In genomic region chr5:176536902-176537607, GRCh38 we compare ENCODE assay signal across 8 cellular contexts. TPM values are rescaled to one million over a fixed set of nuclear protein-coding genes. Genes with fewer than 3 reads are reported as not detected.
DNase-seq lines count a peak whose midpoint lies in the region; ATAC-seq and TF ChIP-seq lines count a peak whose summit lies in the region.

Gene RNF44, minus strand, starts transcription at chr5:176537402. Its CDS starts 4,930 bp downstream, at chr5:176532472.

- H3K27ac ChIP-seq in CD4-positive, CD25-positive, alpha-beta regulatory T cell (ENCODE audit: insufficient read depth, low read length, poor library complexity, severe bottlenecking): peak within 1 kb of the TSS; percentile 100
- H3K27ac ChIP-seq in liver (ENCODE audit: low read depth in 1 of 2, low read length in 2 of 2): peak within 1 kb of the TSS; percentile 97 to 99

- DNase-seq in CD4-positive, CD25-positive, alpha-beta regulatory T cell: peak; percentile 98 to 99 (median 98)
- DNase-seq in NCI-H82 (lab: John Stamatoyannopoulos, UW) (peak; percentile 96), dermis blood vessel endothelial cell (peak; percentile 98)
- peak; percentile 98 for DNase-seq in activated CD4-positive, alpha-beta T cell treated with anti-CD3 and anti-CD28 coated beads, Interleukin-2, amount 50 U/mL, for 48 hours
- DNase-seq in stimulated activated CD4-positive, alpha-beta T cell treated with anti-CD3 and anti-CD28 coated beads, Interleukin-4, amount 100 ng/mL, for 1 hour: peak; percentile 99

- peak within 1 kb of the TSS; percentile 82 to 85 for H3K9ac ChIP-seq in liver (ENCODE audit: low read depth in 1 of 2, low read length in 2 of 2)

- H3K27ac Mint-ChIP-seq in CD4-positive, CD25-positive, alpha-beta regulatory T cell: peak within 1 kb of the TSS; percentile 98 to 100 (median 100)

- under 1% methylated on average over 65 of the region's 65 CpGs for WGBS in liver

- peaks cover 83% of the 10 kb centered on the region for H3K4me1 ChIP-seq in CD4-positive, CD25-positive, alpha-beta regulatory T cell (ENCODE audit: control insufficient read depth, insufficient read depth, low read length, poor library complexity, severe bottlenecking)
- H3K4me1 ChIP-seq in liver (ENCODE audit: control insufficient read depth in 4 of 4, insufficient read depth in 4 of 4, low read length in 3 of 4): peaks cover 20 to 46% (median 43%) of the 10 kb centered on the region in 4 donors

- no peaks in the 10 kb centered on the region for H3K9me3 ChIP-seq in CD4-positive, CD25-positive, alpha-beta regulatory T cell (ENCODE audit: control insufficient read depth in 2 of 2, low read length in 2 of 2)
- no peaks in the 10 kb centered on the region for H3K9me3 ChIP-seq in liver (ENCODE audit: control insufficient read depth in 4 of 4, low read length in 3 of 4)

- TF ChIP-seq CTCF in liver (IDR thresholded peaks at IDR 0.05; ENCODE audit: low read depth, low read length, missing input control): no peak

- H3K27me3 ChIP-seq in CD4-positive, CD25-positive, alpha-beta regulatory T cell (ENCODE audit: control insufficient read depth, insufficient read depth, low read length): no peaks in the 10 kb centered on the region
- H3K27me3 ChIP-seq in liver (ENCODE audit: control insufficient read depth in 4 of 4, insufficient read depth in 4 of 4, low read length in 3 of 4): no peaks in the 10 kb centered on the region

- H3K36me3 Mint-ChIP-seq in CD4-positive, CD25-positive, alpha-beta regulatory T cell: peaks cover 19% of the 10 kb centered on the region

- ATAC-seq in CD4-positive, CD25-positive, alpha-beta regulatory T cell (ENCODE audit: low read depth in 2 of 2): peak; percentile 64 to 68
- ATAC-seq in GM19438 (IDR thresholded peaks at IDR 0.05; ENCODE audit: low read depth, unreplicated experiment) (peak; percentile 53), HG03575 (IDR thresholded peaks at IDR 0.05; ENCODE audit: extremely low read depth, insufficient number of reproducible peaks, low FRiP score, unreplicated experiment) (peak; percentile 32)

- H3K36me3 ChIP-seq in CD4-positive, CD25-positive, alpha-beta regulatory T cell (ENCODE audit: control insufficient read depth, insufficient read depth, low read length): no peaks in the 10 kb centered on the region
- no peaks in the 10 kb centered on the region for H3K36me3 ChIP-seq in liver (ENCODE audit: control insufficient read depth in 4 of 4, insufficient read depth in 3 of 4, low read depth in 1 of 4, low read length in 3 of 4)

- peaks cover 12% of the 10 kb centered on the region for H3K27me3 Mint-ChIP-seq in CD4-positive, CD25-positive, alpha-beta regulatory T cell

- TF ChIP-seq RAD21 in liver (IDR thresholded peaks at IDR 0.05): no peak

- H3K4me1 Mint-ChIP-seq in CD4-positive, CD25-positive, alpha-beta regulatory T cell: peaks cover 11 to 66% (median 54%) of the 10 kb centered on the region in 4 donors

- H3K9me3 Mint-ChIP-seq in CD4-positive, CD25-positive, alpha-beta regulatory T cell: peaks cover 0 to 2% (median 0%) of the 10 kb centered on the region in 7 donors

- H3K4me3 ChIP-seq in CD4-positive, CD25-positive, alpha-beta regulatory T cell (ENCODE audit: low read depth, low read length): peak within 1 kb of the TSS; percentile 90
- H3K4me3 ChIP-seq in liver (ENCODE audit: low read depth in 1 of 3, low read length in 3 of 3): peak within 1 kb of the TSS; percentile 78 to 94 (median 85)

- H3K4me3 Mint-ChIP-seq in CD4-positive, CD25-positive, alpha-beta regulatory T cell: peak within 1 kb of the TSS; percentile 93 to 98 (median 98)

TF ChIP-seq in liver, 16 proteins besides CTCF, POLR2A, EP300 and RAD21:
- TF ChIP-seq TAF1 (conservative IDR thresholded peaks at IDR 0.05) (no peak), YY1 (IDR thresholded peaks at IDR 0.05) (peak; percentile 94)
TF ChIP-seq in liver: peak in this region for 1.

RNA-seq across cellular contexts. Expression of gene RNF44, which starts in this region (rescaled TPM):
- total RNA-seq in CD4-positive, CD25-positive, alpha-beta regulatory T cell: 268 TPM
- 1 to 10 TPM; 2.3 to 4.3 (median 3.4) TPM for polyA plus RNA-seq in CD4-positive, CD25-positive, alpha-beta regulatory T cell
- total RNA-seq in dermis blood vessel endothelial cell (4.1 and 8.6 TPM in 2 replicates), liver (1 to 10 TPM; 3.9 to 5.5 TPM)
- polyA plus RNA-seq in liver: 1 to 10 TPM; 3.2 to 6.4 TPM

Comparison
In these comparisons a context has a peak if more than half of its experiments do, and no peak if none do; other contexts are left out.
1. Peak in every context shown above with its lines: DNase-seq, ATAC-seq, H3K4me3 ChIP-seq and H3K27ac ChIP-seq.
2. RNA of gene RNF44 (total RNA-seq): 268 TPM in CD4-positive, CD25-positive, alpha-beta regulatory T cell (single experiment); 3.9 to 5.5 TPM in liver and 4.1 to 8.6 TPM in dermis blood vessel endothelial cell; every median in the first group is over 10 times any median in the second.